ENCODE assay signal across 1 cellular context in genomic region chr3:122031123-122031468, GRCh38.
A peak's percentile ranks its signal among the peaks of the same experiment; 100 is the strongest.
TF ChIP-seq lines count a peak whose summit lies in the region.

No MANE protein-coding gene starts in this region.

TF ChIP-seq in GM12878, 131 proteins besides CTCF, POLR2A, EP300 and RAD21:
- TF ChIP-seq TCF7 (IDR thresholded peaks at IDR 0.05; ENCODE audit: borderline replicate concordance): 0 out of 2 replicates have a peak, but pooled peaks have one; percentile 15
- no peak for TF ChIP-seq RAD51 (IDR thresholded peaks at IDR 0.05)
- TF ChIP-seq ATF2 (IDR thresholded peaks at IDR 0.05; ENCODE audit: low read length): no peak
- no peak for TF ChIP-seq ZNF207 (IDR thresholded peaks at IDR 0.05; ENCODE audit: borderline replicate concordance)
- TF ChIP-seq STAT1 (conservative IDR thresholded peaks at IDR 0.05): 0 out of 2 replicates have a peak, but pooled peaks have one; percentile 14
